8 cellular contexts compared by ENCODE assay signal in the genomic region with DNA sequence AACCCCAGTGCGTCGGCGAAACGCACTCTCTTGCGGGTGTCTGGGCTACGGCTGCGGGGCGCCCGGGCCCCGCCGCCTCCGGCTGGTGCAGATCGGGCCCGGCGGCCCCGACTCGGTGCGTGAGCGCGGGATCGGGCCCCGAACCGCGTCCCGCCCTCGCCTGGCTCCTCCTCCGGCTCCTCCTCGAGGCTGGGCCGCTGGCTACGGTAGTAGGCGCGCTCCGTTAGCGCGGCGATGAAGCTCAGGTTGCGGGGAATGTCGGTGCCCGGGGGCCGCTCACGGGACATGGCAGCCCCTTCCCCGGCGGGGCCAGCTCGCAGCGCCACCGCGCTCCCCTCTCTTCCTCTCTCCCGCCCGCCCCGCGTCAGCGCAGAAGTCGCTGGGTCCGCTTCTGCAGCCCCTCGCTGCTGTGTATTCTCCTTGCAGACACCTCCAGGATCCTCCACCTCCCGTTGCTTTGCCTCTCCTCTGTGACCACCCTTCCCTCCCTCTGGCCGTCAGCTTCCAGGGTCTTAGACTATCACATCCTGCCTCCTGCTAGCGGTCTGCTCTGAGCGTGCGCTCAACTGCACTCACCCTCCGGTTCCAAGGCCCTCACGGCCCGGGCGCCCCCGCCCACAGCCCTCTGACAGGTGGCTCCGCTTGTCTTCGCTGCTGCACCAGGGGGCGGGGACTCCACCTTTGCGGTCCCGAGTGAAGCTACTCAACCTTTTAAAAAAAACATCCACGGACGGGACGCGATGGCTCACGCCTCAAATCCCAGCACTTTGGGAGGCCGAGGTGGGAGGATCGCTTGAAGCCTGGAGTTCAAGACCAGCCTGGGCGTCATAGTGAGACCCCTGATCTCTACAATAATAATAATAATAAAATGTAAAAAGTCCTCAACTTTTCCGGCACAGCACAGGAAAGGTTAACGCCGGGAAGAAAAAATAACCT.
DNase-seq lines count a peak whose midpoint lies in the region; ATAC-seq and TF ChIP-seq lines count a peak whose summit lies in the region.

A gene with protein sequence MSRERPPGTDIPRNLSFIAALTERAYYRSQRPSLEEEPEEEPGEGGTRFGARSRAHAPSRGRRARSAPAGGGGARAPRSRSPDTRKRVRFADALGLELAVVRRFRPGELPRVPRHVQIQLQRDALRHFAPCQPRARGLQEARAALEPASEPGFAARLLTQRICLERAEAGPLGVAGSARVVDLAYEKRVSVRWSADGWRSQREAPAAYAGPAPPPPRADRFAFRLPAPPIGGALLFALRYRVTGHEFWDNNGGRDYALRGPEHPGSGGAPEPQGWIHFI (minus strand): TSS at position 570 of the 936 bp plus-strand sequence. CDS start 283 bp downstream, at position 287.

- TF ChIP-seq CTCF in AG09309 (IDR thresholded peaks at IDR 0.05; ENCODE audit: control insufficient read depth, insufficient read depth, low read depth, low read length, missing control alignments) = no peak

- DNase-seq in AG09309 (ENCODE audit: low read depth) = no peak
- peak; percentile 69 for DNase-seq in NCI-H524 treated with DMSO at 0.1 percent for 48 hours (lab: John Stamatoyannopoulos, UW)
- peak; percentile 89 to 93 for DNase-seq in activated CD4-positive, alpha-beta T cell treated with anti-CD3 and anti-CD28 coated beads, Interleukin-2, amount 50 U/mL, for 48 hours
- peak; percentile 73 for DNase-seq in ecto neural progenitor cell (ENCODE audit: low spot score)
- peak; percentile 58 for DNase-seq in medulla oblongata (ENCODE audit: extremely low spot score)
- DNase-seq in stimulated activated CD8-positive, alpha-beta memory T cell treated with anti-CD3 and anti-CD28 coated beads, Interleukin-12 subunit alpha, Interleukin-12 subunit beta, amount 100 ng/mL, for 1 hour (ENCODE audit: low read depth) = peak; percentile 79

- ATAC-seq in GM19025 (IDR thresholded peaks at IDR 0.05; ENCODE audit: low read depth, unreplicated experiment) = peak; percentile 23
- peak; percentile 35 for ATAC-seq in HG03354 (IDR thresholded peaks at IDR 0.05; ENCODE audit: poor library complexity, severe bottlenecking, unreplicated experiment)

- peak within 1 kb of the TSS; percentile 75 for H3K4me3 ChIP-seq in AG09309 (ENCODE audit: control insufficient read depth, low read depth, low read length)
